30 cellular contexts compared by ENCODE assay signal in genomic region chr16:19749571-19750080, GRCh38. TPM values are rescaled to one million over a fixed set of nuclear protein-coding genes. Genes with fewer than 3 reads are reported as not detected.
A peak's percentile ranks its signal among the peaks of the same experiment; 100 is the strongest.
DNase-seq lines count a peak whose midpoint lies in the region; ATAC-seq and TF ChIP-seq lines count a peak whose summit lies in the region.
"Had no signal": no experiment of that assay in that cellular context is flagged by ENCODE, and none has a peak within 500 bp of the region (broad histone marks: within the 10 kb centered on the region; RNA-seq: fewer than 3 reads in every experiment).

No MANE protein-coding gene starts in this region.

- no peak overlapping the region for H3K14ac ChIP-seq in mesenchymal stem cell (ENCODE audit: low read length in 2 of 2)

- TF ChIP-seq CTCF in breast epithelium (IDR thresholded peaks at IDR 0.05) (no peak), mammary epithelial cell (conservative IDR thresholded peaks at IDR 0.05 in 1 of 2, IDR thresholded peaks at IDR 0.05 in 1 of 2; ENCODE audit: extremely low read depth in 1 of 2, insufficient read depth in 1 of 2, low read depth in 1 of 2, low read length in 2 of 2) (no peak), body of pancreas (IDR thresholded peaks at IDR 0.05) (no peak), esophagus muscularis mucosa (IDR thresholded peaks at IDR 0.05) (no peak)

- H2BK15ac ChIP-seq in mesenchymal stem cell (ENCODE audit: low read depth, poor library complexity, severe bottlenecking), result no peak overlapping the region

- peak overlapping the region; percentile 53 to 63 for H3K27ac ChIP-seq in breast epithelium
- no peak overlapping the region for H3K27ac ChIP-seq in mammary epithelial cell (ENCODE audit: insufficient read depth, low read depth, low read length)
- peak overlapping the region in 3 of 4 donors; percentile 35 to 65 (median 49) for H3K27ac ChIP-seq in body of pancreas
- peak overlapping the region; percentile 60 for H3K27ac ChIP-seq in mesenchymal stem cell (ENCODE audit: low read length, poor library complexity, severe bottlenecking)
- no peak overlapping the region for H3K27ac ChIP-seq in aorta (ENCODE audit: low read depth in 1 of 2, low read length in 2 of 2)
- H3K27ac ChIP-seq in esophagus muscularis mucosa (replicated peaks in 1 of 4), result no peak overlapping the region
- no peak overlapping the region for H3K27ac ChIP-seq in CD8-positive, alpha-beta memory T cell (ENCODE audit: low read depth, low read length)
- H3K27ac ChIP-seq: 22Rv1, C4-2B, SJCRH30 had no signal

- no peak for TF ChIP-seq EP300 in esophagus muscularis mucosa (IDR thresholded peaks at IDR 0.05)

- H2BK12ac ChIP-seq in mesenchymal stem cell (ENCODE audit: low read length in 2 of 2), result no peak overlapping the region

- H3K79me2 ChIP-seq in mammary epithelial cell (ENCODE audit: insufficient read depth, low read length), result no peaks in the 10 kb centered on the region

- no peak overlapping the region for H3K4me2 ChIP-seq in mammary epithelial cell (ENCODE audit: insufficient read depth, low read depth, low read length)
- no peak overlapping the region for H3K4me2 ChIP-seq in mesenchymal stem cell (ENCODE audit: low read length, poor library complexity, severe bottlenecking)

- H3K79me1 ChIP-seq in mesenchymal stem cell (replicated peaks; ENCODE audit: low read length, poor library complexity, severe bottlenecking), result peaks cover 3% of the 10 kb centered on the region

- no peak overlapping the region for H3K4ac ChIP-seq in mesenchymal stem cell (ENCODE audit: low read depth in 1 of 2, low read length in 2 of 2)

- H3K23ac ChIP-seq in mesenchymal stem cell (ENCODE audit: low read length in 2 of 2), result no peak overlapping the region

- 57% methylated on average over 4 of the region's 4 CpGs for WGBS in mammary epithelial cell (ENCODE audit: low coverage, missing lambda C conversion rate)
- 82 to 84% methylated on average over 4 of the region's 4 CpGs for WGBS in body of pancreas, 2 donors
- WGBS in mesenchymal stem cell, result 95% methylated on average over 2 of the region's 4 CpGs
- WGBS in aorta, 2 donors, result 96 to 98% methylated on average over 4 of the region's 4 CpGs
- 97% methylated on average over 4 of the region's 4 CpGs for WGBS in esophagus muscularis mucosa

- no peaks in the 10 kb centered on the region for H3K27me3 ChIP-seq in breast epithelium
- no peaks in the 10 kb centered on the region for H3K27me3 ChIP-seq in mammary epithelial cell (ENCODE audit: insufficient read depth, low read length)
- H3K27me3 ChIP-seq in body of pancreas, result no peaks in the 10 kb centered on the region
- H3K27me3 ChIP-seq in mesenchymal stem cell (ENCODE audit: control insufficient read depth in 1 of 2, insufficient read depth in 1 of 2, low read length in 2 of 2), result no peaks in the 10 kb centered on the region
- no peaks in the 10 kb centered on the region for H3K27me3 ChIP-seq in aorta (ENCODE audit: control insufficient read depth in 1 of 2, insufficient read depth in 2 of 2, low read length in 1 of 2)
- no peaks in the 10 kb centered on the region for H3K27me3 ChIP-seq in esophagus muscularis mucosa
- H3K27me3 ChIP-seq in CD8-positive, alpha-beta memory T cell (ENCODE audit: insufficient read depth, low read length, poor library complexity, severe bottlenecking), result no peaks in the 10 kb centered on the region
- H3K27me3 ChIP-seq: SJCRH30 had no signal

- intact Hi-C loops in breast epithelium (cut with DNase I; ENCODE audit: low total_unique reads), result no loop called here
- intact Hi-C loops in mammary epithelial cell (cut with micrococcal nuclease), result no loop called here
- intact Hi-C loops in body of pancreas (cut with DNase I), result no loop called here
- intact Hi-C loops in aorta (cut with DNase I), result no loop called here
- intact Hi-C loops in esophagus muscularis mucosa (cut with DNase I), result no loop called here

- no peak overlapping the region for H3K9ac ChIP-seq in mammary epithelial cell (ENCODE audit: insufficient read depth, low read length)
- H3K9ac ChIP-seq in mesenchymal stem cell (ENCODE audit: low read length), result no peak overlapping the region

- CTCF ChIA-PET in mammary epithelial cell (lab: Charles Lee; ENCODE audit: low non-redundant PET), result no interaction called here
- CTCF ChIA-PET in CD8-positive, alpha-beta memory T cell (lab: Charles Lee), result no interaction called here

- no peak overlapping the region for H2AK5ac ChIP-seq in mesenchymal stem cell (ENCODE audit: low read length, severe bottlenecking)

- H4K20me1 ChIP-seq in mammary epithelial cell (ENCODE audit: insufficient read depth, low read length), result no peaks in the 10 kb centered on the region

- H3K36me3 ChIP-seq in breast epithelium (no peaks in the 10 kb centered on the region), mammary epithelial cell (ENCODE audit: insufficient read depth, low read length) (no peaks in the 10 kb centered on the region), body of pancreas (replicated peaks in 1 of 2; ENCODE audit: insufficient read depth in 1 of 2, low read depth in 2 of 2) (no peaks in the 10 kb centered on the region), mesenchymal stem cell (ENCODE audit: control insufficient read depth in 1 of 2, insufficient read depth in 2 of 2, low read depth in 1 of 2, low read length in 2 of 2) (no peaks in the 10 kb centered on the region), aorta (ENCODE audit: control insufficient read depth in 1 of 2, insufficient read depth in 2 of 2, low read length in 1 of 2) (no peaks in the 10 kb centered on the region), esophagus muscularis mucosa (no peaks in the 10 kb centered on the region)
- no peaks in the 10 kb centered on the region for H3K36me3 ChIP-seq in CD8-positive, alpha-beta memory T cell (ENCODE audit: insufficient read depth, low read length)
- H3K36me3 ChIP-seq: SJCRH30 had no signal

- no peak overlapping the region for H3K18ac ChIP-seq in mesenchymal stem cell (ENCODE audit: low read depth in 1 of 2, low read length in 2 of 2)

- H3K9me3 ChIP-seq in breast epithelium, result no peaks in the 10 kb centered on the region
- H3K9me3 ChIP-seq in mammary epithelial cell (replicated peaks; ENCODE audit: insufficient read depth, low read length), result no peaks in the 10 kb centered on the region
- H3K9me3 ChIP-seq in body of pancreas, result no peaks in the 10 kb centered on the region
- no peaks in the 10 kb centered on the region for H3K9me3 ChIP-seq in mesenchymal stem cell (ENCODE audit: control insufficient read depth, low read length)
- H3K9me3 ChIP-seq in aorta (ENCODE audit: control insufficient read depth, low read length), result no peaks in the 10 kb centered on the region
- no peaks in the 10 kb centered on the region for H3K9me3 ChIP-seq in esophagus muscularis mucosa
- no peaks in the 10 kb centered on the region for H3K9me3 ChIP-seq in CD8-positive, alpha-beta memory T cell (ENCODE audit: low read length)
- H3K9me3 ChIP-seq: SJCRH30 had no signal

- no peak overlapping the region for H3K4me3 ChIP-seq in breast epithelium
- H3K4me3 ChIP-seq in mammary epithelial cell (replicated peaks in 1 of 3; ENCODE audit: insufficient read depth in 1 of 3, low read depth in 2 of 3, low read length in 3 of 3), result no peak overlapping the region
- H3K4me3 ChIP-seq in body of pancreas, result no peak overlapping the region
- H3K4me3 ChIP-seq in mesenchymal stem cell (ENCODE audit: insufficient read depth in 1 of 2, low read depth in 1 of 2, low read length in 2 of 2), result no peak overlapping the region
- H3K4me3 ChIP-seq in aorta (ENCODE audit: low read length in 2 of 2), result no peak overlapping the region
- no peak overlapping the region for H3K4me3 ChIP-seq in esophagus muscularis mucosa
- no peak overlapping the region for H3K4me3 ChIP-seq in CD8-positive, alpha-beta memory T cell (ENCODE audit: low read length)
- H3K4me3 ChIP-seq: K562, SJCRH30 had no signal

- H3K36me3 Mint-ChIP-seq in CD8-positive, alpha-beta memory T cell, result no peaks in the 10 kb centered on the region
- H3K36me3 Mint-ChIP-seq: CD8-positive, alpha-beta T cell had no signal

- H3K27me3 Mint-ChIP-seq in CD8-positive, alpha-beta memory T cell, result no peaks in the 10 kb centered on the region
- H3K27me3 Mint-ChIP-seq: B cell had no signal

- no peak overlapping the region for H3K4me3 Mint-ChIP-seq in CD8-positive, alpha-beta memory T cell
- H3K4me3 Mint-ChIP-seq: B cell; CD8-positive, alpha-beta T cell had no signal

- H4K8ac ChIP-seq in mesenchymal stem cell (ENCODE audit: low read length), result no peak overlapping the region

- in situ Hi-C loops in mammary epithelial cell (cut with MboI; ENCODE audit: low sequenced_read_pairs in 2 of 2), result no loop called here

- DNase-seq in breast epithelium (ENCODE audit: low spot score in 2 of 2) (no peak), mammary epithelial cell (no peak), body of pancreas (no peak), mesenchymal stem cell (no peak), aorta (no peak), esophagus muscularis mucosa (ENCODE audit: extremely low spot score) (no peak)
- no peak for DNase-seq in CD8-positive, alpha-beta memory T cell
- DNase-seq: CD8-positive, alpha-beta T cell; DMS153; DND-41; H7; Kasumi-1; MV-4-11; NCI-H1105; NCI-H1436 treated with DMSO at 0.1 percent for 48 hours; NCI-H187 treated with DMSO at 0.1 percent for 48 hours; NCI-H2171 treated with DMSO at 0.1 percent for 48 hours; NCI-H446 treated with DMSO at 0.1 percent for 48 hours; NCI-H526; NCI-H82; NK-92 treated with Interleukin-12 subunit alpha and Interleukin-12 subunit beta, amount 100 ng/mL, for 24 hours; PC-3; SJCRH30 had no signal

- no peak overlapping the region for H4K91ac ChIP-seq in mesenchymal stem cell (ENCODE audit: low read length)

- H3K4me1 Mint-ChIP-seq in CD8-positive, alpha-beta memory T cell, result no peaks in the 10 kb centered on the region
- H3K4me1 Mint-ChIP-seq: B cell had no signal

- ATAC-seq in body of pancreas (no peak), aorta (ENCODE audit: low FRiP score) (no peak), GM21619 (IDR thresholded peaks at IDR 0.05; ENCODE audit: unreplicated experiment) (no peak)
- ATAC-seq: CD8-positive, alpha-beta T cell; HepG2; K562; PC-3; Right ventricle myocardium inferior had no signal

- no peak overlapping the region for H2AFZ ChIP-seq in mammary epithelial cell (ENCODE audit: low read depth, low read length)
- H2AFZ ChIP-seq in mesenchymal stem cell (ENCODE audit: low read depth, low read length), result no peak overlapping the region

- H2BK120ac ChIP-seq in mesenchymal stem cell (ENCODE audit: low read depth, low read length), result no peak overlapping the region

- BruUV-seq in mammary epithelial cell (replicated peaks; lab: Mats Ljungman, UMichigan), result no TSS peak

- dilution Hi-C loops in mammary epithelial cell (cut with HindIII; ENCODE audit: low sequenced_read_pairs), result no loop called here

- no peak overlapping the region for H3K27ac Mint-ChIP-seq in CD8-positive, alpha-beta memory T cell
- H3K27ac Mint-ChIP-seq: B cell; CD8-positive, alpha-beta T cell had no signal

- H3K9me3 Mint-ChIP-seq in CD8-positive, alpha-beta memory T cell, result no peaks in the 10 kb centered on the region
- H3K9me3 Mint-ChIP-seq: CD8-positive, alpha-beta T cell had no signal

- POLR2A ChIA-PET in CD8-positive, alpha-beta memory T cell (lab: Charles Lee), result no interaction called here

- TF ChIP-seq POLR2A in breast epithelium (IDR thresholded peaks at IDR 0.05), result no peak
- TF ChIP-seq POLR2A in body of pancreas (IDR thresholded peaks at IDR 0.05), result no peak
- TF ChIP-seq POLR2A in esophagus muscularis mucosa (IDR thresholded peaks at IDR 0.05; ENCODE audit: low read depth), result no peak

- peaks cover 0 to 10% of the 10 kb centered on the region in 2 donors for H3K4me1 ChIP-seq in breast epithelium
- no peaks in the 10 kb centered on the region for H3K4me1 ChIP-seq in mammary epithelial cell (ENCODE audit: insufficient read depth, low read length)
- peaks cover 66% of the 10 kb centered on the region for H3K4me1 ChIP-seq in body of pancreas
- peaks cover 18% of the 10 kb centered on the region for H3K4me1 ChIP-seq in mesenchymal stem cell (ENCODE audit: control insufficient read depth, insufficient read depth, low read depth, low read length)
- H3K4me1 ChIP-seq in aorta (ENCODE audit: control insufficient read depth in 1 of 2, insufficient read depth in 2 of 2, low read length in 2 of 2), result peaks cover 0 to 4% of the 10 kb centered on the region in 2 donors
- H3K4me1 ChIP-seq in esophagus muscularis mucosa, result peaks cover 8 to 21% (median 18%) of the 10 kb centered on the region in 4 donors
- H3K4me1 ChIP-seq in CD8-positive, alpha-beta memory T cell (ENCODE audit: insufficient read depth, low read length), result no peaks in the 10 kb centered on the region

- H2BK5ac ChIP-seq in mesenchymal stem cell (ENCODE audit: low read depth, low read length, poor library complexity, severe bottlenecking), result no peak overlapping the region

RNA-seq across cellular contexts. Expression of gene IQCK, which starts 31.6 kb away (rescaled TPM):
- total RNA-seq in breast epithelium (10 to 100 TPM; 25.9 to 63.8 (median 34.7) TPM), mammary epithelial cell (10 to 100 TPM in 1 of 2 donors, 1 to 10 TPM in 1; 5.8 to 11.0 TPM), body of pancreas (10 to 100 TPM; 10.9 to 52.7 TPM), aorta (1 to 10 TPM; 5.0 to 10.0 TPM), esophagus muscularis mucosa (10 to 100 TPM in 1 of 4 donors, 1 to 10 TPM in 3; 7.4 to 10.4 (median 8.6) TPM)
- polyA plus RNA-seq in mammary epithelial cell (6.1 TPM), aorta (1 to 10 TPM; 4.0 to 6.4 TPM)
- 20.5 TPM for polyA minus RNA-seq in mammary epithelial cell
- 17.2 TPM for polyA plus RNA-seq in mesenchymal stem cell (2013, experiment 1 of 2)
- polyA plus RNA-seq in mesenchymal stem cell (2013, experiment 2 of 2), result 16.6 TPM
- 1 to 10 TPM; 2.6 to 3.8 TPM for total RNA-seq in CD8-positive, alpha-beta memory T cell
- 1.9 TPM for polyA plus RNA-seq in CD8-positive, alpha-beta memory T cell

RNA-seq across cellular contexts. Expression of gene KNOP1, which starts 31.6 kb away (rescaled TPM):
- total RNA-seq in breast epithelium, result 10 to 100 TPM; 12.3 to 15.4 (median 13.0) TPM
- 10 to 100 TPM in 1 of 2 donors, 1 to 10 TPM in 1; 7.8 to 31.3 TPM for total RNA-seq in mammary epithelial cell
- 11.6 TPM for polyA plus RNA-seq in mammary epithelial cell
- polyA minus RNA-seq in mammary epithelial cell, result 16.1 TPM
- 10 to 100 TPM in 1 of 2 donors, 1 to 10 TPM in 1; 8.6 to 12.2 TPM for total RNA-seq in body of pancreas
- polyA plus RNA-seq in mesenchymal stem cell (2013, experiment 1 of 2), result 49.1 TPM
- polyA plus RNA-seq in mesenchymal stem cell (2013, experiment 2 of 2), result 47.9 TPM
- 10 to 100 TPM in 1 of 2 donors, 1 to 10 TPM in 1; 7.6 to 11.6 TPM for total RNA-seq in aorta
- polyA plus RNA-seq in aorta, result 10 to 100 TPM in 1 of 2 donors, 1 to 10 TPM in 1; 6.5 to 12.9 TPM
- total RNA-seq in esophagus muscularis mucosa, result 1 to 10 TPM; 7.3 to 9.9 (median 9.1) TPM
- 10 to 100 TPM; 30.7 to 32.3 TPM for total RNA-seq in CD8-positive, alpha-beta memory T cell
- polyA plus RNA-seq in CD8-positive, alpha-beta memory T cell, result 11.0 TPM

Comparison
In these comparisons a context has a peak if more than half of its experiments do, and no peak if none do; other contexts are left out.
1. H3K27ac ChIP-seq: peak in breast epithelium (2 of 2), body of pancreas (3 of 4) and mesenchymal stem cell (single experiment); none in mammary epithelial cell (single experiment), aorta (0 of 2), esophagus muscularis mucosa (0 of 4) and CD8-positive, alpha-beta memory T cell (single experiment).